ENCODE assay signal across 14 cellular contexts in genomic region chr15:86555114-86555513, GRCh38.
"Had no signal": no experiment of that assay in that cellular context is flagged by ENCODE, and none has a peak within 500 bp of the region (broad histone marks: within the 10 kb centered on the region; RNA-seq: fewer than 3 reads in every experiment).

No MANE protein-coding gene starts in this region.

- H3K4me1 ChIP-seq: right atrium auricular region, spleen, transverse colon had no signal

- DNase-seq: activated CD4-positive, alpha-beta T cell treated with anti-CD3 and anti-CD28 coated beads, Interleukin-2, amount 50 U/mL, for 1 hour; activated naive CD4-positive, alpha-beta T cell treated with anti-CD3 and anti-CD28 coated beads for 36 hours; activated T-cell treated with anti-CD3 and anti-CD28 coated beads for 4 hours; effector memory CD8-positive, alpha-beta T cell; glutamatergic neuron; spleen; stimulated activated CD4-positive, alpha-beta T cell treated with anti-CD3 and anti-CD28 coated beads, Interleukin-1b, Interleukin-23, amount 100 ng/mL, for 48 hours; transverse colon had no signal

- H3K4me1 Mint-ChIP-seq: activated T-helper 17 cell treated with anti-CD3 and anti-CD28 coated beads, Interleukin-2, amount 50 U/mL, for 72 hours; central memory CD8-positive, alpha-beta T cell; stimulated activated memory B cell treated with anti-CD40 and anti-IgM and Interleukin-4, amounts not matched to agents 10 μg/mL and 1 μg/mL and 100 μg/mL, for 72 hours had no signal

- H3K4me3 Mint-ChIP-seq: activated naive CD4-positive, alpha-beta T cell treated with anti-CD3 and anti-CD28 coated beads for 36 hours; activated T-helper 17 cell treated with anti-CD3 and anti-CD28 coated beads, Interleukin-2, amount 50 U/mL, for 72 hours; central memory CD8-positive, alpha-beta T cell; effector memory CD8-positive, alpha-beta T cell; stimulated activated memory B cell treated with anti-CD40 and anti-IgM and Interleukin-4, amounts not matched to agents 10 μg/mL and 1 μg/mL and 100 μg/mL, for 72 hours; T-helper 2 cell treated with Interferon-gamma antibody and Interleukin-4, amounts not matched to agents 5 μg/mL and 100 μg/mL, for 36 hours had no signal

- H3K36me3 Mint-ChIP-seq: stimulated activated memory B cell treated with anti-CD40 and anti-IgM and Interleukin-4, amounts not matched to agents 10 μg/mL and 1 μg/mL and 100 μg/mL, for 72 hours had no signal

- H3K27ac ChIP-seq: right atrium auricular region, spleen, transverse colon had no signal

- H3K27ac Mint-ChIP-seq: activated naive CD4-positive, alpha-beta T cell treated with anti-CD3 and anti-CD28 coated beads for 36 hours; activated T-helper 17 cell treated with anti-CD3 and anti-CD28 coated beads, Interleukin-2, amount 50 U/mL, for 72 hours; effector memory CD8-positive, alpha-beta T cell; stimulated activated memory B cell treated with anti-CD40 and anti-IgM and Interleukin-4, amounts not matched to agents 10 μg/mL and 1 μg/mL and 100 μg/mL, for 72 hours; T-helper 2 cell treated with Interferon-gamma antibody and Interleukin-4, amounts not matched to agents 5 μg/mL and 100 μg/mL, for 36 hours had no signal

- H3K27me3 Mint-ChIP-seq: activated T-helper 17 cell treated with anti-CD3 and anti-CD28 coated beads, Interleukin-2, amount 50 U/mL, for 72 hours; central memory CD8-positive, alpha-beta T cell; effector memory CD8-positive, alpha-beta T cell; stimulated activated memory B cell treated with anti-CD40 and anti-IgM and Interleukin-4, amounts not matched to agents 10 μg/mL and 1 μg/mL and 100 μg/mL, for 72 hours had no signal

- H3K9me3 ChIP-seq: right atrium auricular region, transverse colon had no signal

- H3K9me3 Mint-ChIP-seq: activated naive CD4-positive, alpha-beta T cell treated with anti-CD3 and anti-CD28 coated beads for 36 hours; central memory CD8-positive, alpha-beta T cell; effector memory CD8-positive, alpha-beta T cell; T-helper 2 cell treated with Interferon-gamma antibody and Interleukin-4, amounts not matched to agents 5 μg/mL and 100 μg/mL, for 36 hours had no signal

- H3K4me3 ChIP-seq: right atrium auricular region, spleen, transverse colon had no signal

- ATAC-seq: activated T-helper 17 cell treated with anti-CD3 and anti-CD28 coated beads, Interleukin-2, amount 50 U/mL, for 72 hours; effector memory CD8-positive, alpha-beta T cell; left lobe of liver; stimulated activated memory B cell treated with anti-CD40 and anti-IgM and Interleukin-4, amounts not matched to agents 10 μg/mL and 1 μg/mL and 100 μg/mL, for 72 hours had no signal
